ENCODE assay signal across 8 cellular contexts in genomic region chr12:76085159-76085868, GRCh38. TPM values are rescaled to one million over a fixed set of nuclear protein-coding genes. Genes with fewer than 3 reads are reported as not detected.
DNase-seq lines count a peak whose midpoint lies in the region; ATAC-seq and TF ChIP-seq lines count a peak whose summit lies in the region.

No MANE protein-coding gene starts in this region.

- H3K27me3 Mint-ChIP-seq in HFFc6 (ENCODE audit: insufficient read depth) = peaks cover 2% of the 10 kb centered on the region
- H3K27me3 Mint-ChIP-seq in activated T-cell treated with anti-CD3 and anti-CD28 coated beads, Interleukin-2, amount 50 U/mL, for 72 hours (ENCODE audit: low read depth) = no peaks in the 10 kb centered on the region

- no peak overlapping the region for H4K12ac ChIP-seq in trophoblast cell (ENCODE audit: low read depth, low read length)

- H3K4me1 Mint-ChIP-seq in HFFc6 (ENCODE audit: low read depth) = peaks cover 50% of the 10 kb centered on the region
- peaks cover 41% of the 10 kb centered on the region for H3K4me1 Mint-ChIP-seq in activated T-cell treated with anti-CD3 and anti-CD28 coated beads, Interleukin-2, amount 50 U/mL, for 72 hours (ENCODE audit: low read depth)

- peak overlapping the region; percentile 41 for H2BK120ac ChIP-seq in trophoblast cell (ENCODE audit: insufficient read depth, low read length, poor library complexity)

- H3K4me1 ChIP-seq in trophoblast cell (ENCODE audit: control insufficient read depth in 1 of 2, insufficient read depth in 2 of 2, low read length in 2 of 2) = peaks cover 2% of the 10 kb centered on the region in 2 experiments

- ATAC-seq in activated T-cell treated with anti-CD3 and anti-CD28 coated beads, Interleukin-2, amount 50 U/mL, for 72 hours (replicated peaks in 1 of 2) = peak; percentile 10 to 18

- no peaks in the 10 kb centered on the region for H3K9me3 ChIP-seq in trophoblast cell (ENCODE audit: insufficient read depth, low read depth, low read length)

- H3K4me3 Mint-ChIP-seq in HFFc6 = peak overlapping the region; percentile 98
- peak overlapping the region; percentile 92 to 93 for H3K4me3 Mint-ChIP-seq in activated T-cell treated with anti-CD3 and anti-CD28 coated beads, Interleukin-2, amount 50 U/mL, for 72 hours

- peaks cover 8% of the 10 kb centered on the region for H3K79me2 ChIP-seq in trophoblast cell (ENCODE audit: control insufficient read depth, insufficient read depth, low read length, poor library complexity)

- peaks cover 0 to 1% of the 10 kb centered on the region in 2 experiments for H3K36me3 ChIP-seq in trophoblast cell (ENCODE audit: control insufficient read depth in 1 of 2, insufficient read depth in 2 of 2, low read length in 2 of 2)

- no peak overlapping the region for H3K18ac ChIP-seq in trophoblast cell (ENCODE audit: low read length)

- H3K9me3 Mint-ChIP-seq in HFFc6 = no peaks in the 10 kb centered on the region
- H3K9me3 Mint-ChIP-seq in activated T-cell treated with anti-CD3 and anti-CD28 coated beads, Interleukin-2, amount 50 U/mL, for 72 hours = no peaks in the 10 kb centered on the region

- no peak overlapping the region for H4K8ac ChIP-seq in trophoblast cell (ENCODE audit: low read depth, low read length)

- no peak overlapping the region for H4K91ac ChIP-seq in trophoblast cell (ENCODE audit: low read depth, low read length)

- H3K27ac Mint-ChIP-seq in HFFc6 = peak overlapping the region; percentile 99
- peak overlapping the region; percentile 92 for H3K27ac Mint-ChIP-seq in activated T-cell treated with anti-CD3 and anti-CD28 coated beads, Interleukin-2, amount 50 U/mL, for 72 hours

- H3K9ac ChIP-seq in trophoblast cell (ENCODE audit: low read length) = no peak overlapping the region

- peak; percentile 68 for DNase-seq in activated effector memory CD4-positive, alpha-beta T cell treated with anti-CD3 and anti-CD28 coated beads, Interleukin-2, amount 50 U/mL, for 16 hours
- no peak for DNase-seq in activated effector memory CD4-positive, alpha-beta T cell treated with Interleukin-2 at 50 U/mL for 16 hours
- DNase-seq in HFFc6 = peak; percentile 14
- peak; percentile 55 for DNase-seq in NCI-H2171 (lab: John Stamatoyannopoulos, UW)
- DNase-seq in activated T-cell treated with anti-CD3 and anti-CD28 coated beads, Interleukin-2, amount 50 U/mL, for 72 hours = peak; percentile 44 to 55
- peak; percentile 69 for DNase-seq in foreskin melanocyte
- DNase-seq in trophoblast cell = peak in 1 of 2 donors; percentile 22
- DNase-seq in HK-2 (ENCODE audit: unreplicated experiment) = no peak

- no peak overlapping the region for H3K23ac ChIP-seq in trophoblast cell (ENCODE audit: low read length)

- peak overlapping the region; percentile 72 for H3K4me2 ChIP-seq in trophoblast cell (ENCODE audit: low read length)

- no peak overlapping the region for H3K4ac ChIP-seq in trophoblast cell (ENCODE audit: low read depth, low read length)

- peak overlapping the region; percentile 64 for H3K27ac ChIP-seq in trophoblast cell (ENCODE audit: low read depth, low read length)

- peak; percentile 59 for TF ChIP-seq CTCF in HFFc6 (IDR thresholded peaks at IDR 0.05)

- H3K4me3 ChIP-seq in trophoblast cell (ENCODE audit: low read depth, low read length) = peak overlapping the region; percentile 68

- no peak overlapping the region for H3K14ac ChIP-seq in trophoblast cell (ENCODE audit: low read length)

- no peak overlapping the region for H2AK5ac ChIP-seq in trophoblast cell (ENCODE audit: low read length)

- H3K27me3 ChIP-seq in trophoblast cell (ENCODE audit: insufficient read depth, low read length) = no peaks in the 10 kb centered on the region

- H2AFZ ChIP-seq in trophoblast cell (ENCODE audit: insufficient read depth, low read length, poor library complexity) = peak overlapping the region; percentile 58

- H2BK12ac ChIP-seq in trophoblast cell (ENCODE audit: low read length) = no peak overlapping the region

- no CpG with 5 or more reads among the region's 23 CpGs for WGBS in trophoblast cell (ENCODE audit: extremely low coverage, insufficient coverage, insufficient read length)

- H3K79me1 ChIP-seq in trophoblast cell (ENCODE audit: low read length) = peaks cover 6% of the 10 kb centered on the region

- H2BK5ac ChIP-seq in trophoblast cell (ENCODE audit: low read depth, low read length, poor library complexity) = peak overlapping the region; percentile 41

- H3K36me3 Mint-ChIP-seq in HFFc6 (ENCODE audit: low read depth) = peaks cover 18% of the 10 kb centered on the region
- H3K36me3 Mint-ChIP-seq in activated T-cell treated with anti-CD3 and anti-CD28 coated beads, Interleukin-2, amount 50 U/mL, for 72 hours (ENCODE audit: insufficient read depth in 2 of 2) = peaks cover 2 to 11% of the 10 kb centered on the region in 2 donors

RNA-seq across cellular contexts. Expression of gene NAP1L1, which starts 0.8 kb away (rescaled TPM):
- 100 to 1,000 TPM; 473 to 573 (median 520) TPM for total RNA-seq in HFFc6 (2021; fragmentation: NEBNext Ultra II Directional; extraction: Animal tissue kit (Norgen Biotek cat#: 25700))
- 100 to 1,000 TPM; 849 to 969 TPM for total RNA-seq in activated T-cell treated with anti-CD3 and anti-CD28 coated beads, Interleukin-2, amount 50 U/mL, for 72 hours
- polyA plus RNA-seq in trophoblast cell (2013) = 493 and 514 TPM in 2 replicates

RNA-seq across cellular contexts. Expression of gene PHLDA1, which starts 53.7 kb away (rescaled TPM):
- total RNA-seq in HFFc6 (2021; fragmentation: NEBNext Ultra II Directional; extraction: Animal tissue kit (Norgen Biotek cat#: 25700)) = 10 to 100 TPM; 49.2 to 81.5 (median 76.2) TPM
- 10 to 100 TPM; 19.9 to 33.6 TPM for total RNA-seq in activated T-cell treated with anti-CD3 and anti-CD28 coated beads, Interleukin-2, amount 50 U/mL, for 72 hours
- 3.8 and 4.5 TPM in 2 replicates for polyA plus RNA-seq in trophoblast cell (2013)

Comparison
In these comparisons a context has a peak if more than half of its experiments do, and no peak if none do; other contexts are left out.
1. DNase-seq: peak in activated effector memory CD4-positive, alpha-beta T cell treated with anti-CD3 and anti-CD28 coated beads, Interleukin-2, amount 50 U/mL, for 16 hours (single experiment), HFFc6 (single experiment), NCI-H2171 (single experiment), activated T-cell treated with anti-CD3 and anti-CD28 coated beads, Interleukin-2, amount 50 U/mL, for 72 hours (2 of 2) and foreskin melanocyte (single experiment); none in activated effector memory CD4-positive, alpha-beta T cell treated with Interleukin-2 at 50 U/mL for 16 hours (single experiment) and HK-2 (single experiment).